Comparison of ENCODE assay signal across 1 cellular context in genomic region chr12:109760930-109761630, GRCh38.
TF ChIP-seq lines count a peak whose summit lies in the region.

No MANE protein-coding gene starts in this region.

TF ChIP-seq in K562, 482 proteins besides CTCF, POLR2A, EP300 and RAD21:
- TF ChIP-seq ZFP36 (IDR thresholded peaks at IDR 0.05; ENCODE audit: low read depth, low read length, partially characterized antibody) = peak; percentile 39
- TF ChIP-seq ZFP30 (CRISPR knock-in tag; IDR thresholded peaks at IDR 0.05; ENCODE audit: borderline replicate concordance) = no peak
TF ChIP-seq in K562: peak in this region for 1.
